ENCODE assay signal across 1 cellular context in the genomic region with DNA sequence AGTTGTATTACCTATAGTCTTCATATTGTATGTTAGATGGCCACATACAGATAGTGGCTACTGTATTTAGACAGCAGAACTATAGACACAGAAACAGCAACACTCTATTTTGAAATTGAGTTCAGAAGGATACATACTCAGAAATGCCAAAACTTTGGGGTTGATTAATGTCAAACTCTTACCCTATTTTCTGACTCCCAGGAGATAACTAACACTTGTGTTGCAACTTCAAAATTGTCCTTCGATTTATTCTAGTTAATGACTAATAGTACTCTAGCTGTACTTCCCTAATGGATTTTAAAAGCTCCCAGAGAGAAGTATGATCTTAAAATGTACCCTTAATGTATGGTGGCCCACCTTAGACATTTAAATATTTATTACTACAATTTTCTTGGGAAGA.
TF ChIP-seq lines count a peak whose summit lies in the region.

No MANE protein-coding gene starts in this region.

TF ChIP-seq in SK-N-SH, 30 proteins besides CTCF, POLR2A, EP300 and RAD21 (continued from another document):
- TF ChIP-seq RXRA (IDR thresholded peaks at IDR 0.05; ENCODE audit: borderline replicate concordance, low read depth) (no peak), GATA2 (CRISPR knock-in tag; IDR thresholded peaks at IDR 0.05) (no peak), RFX5 (IDR thresholded peaks at IDR 0.05; ENCODE audit: low read length) (no peak), YY1 (IDR thresholded peaks at IDR 0.05; ENCODE audit: low read depth) (no peak)
- TF ChIP-seq, protein P1, sequence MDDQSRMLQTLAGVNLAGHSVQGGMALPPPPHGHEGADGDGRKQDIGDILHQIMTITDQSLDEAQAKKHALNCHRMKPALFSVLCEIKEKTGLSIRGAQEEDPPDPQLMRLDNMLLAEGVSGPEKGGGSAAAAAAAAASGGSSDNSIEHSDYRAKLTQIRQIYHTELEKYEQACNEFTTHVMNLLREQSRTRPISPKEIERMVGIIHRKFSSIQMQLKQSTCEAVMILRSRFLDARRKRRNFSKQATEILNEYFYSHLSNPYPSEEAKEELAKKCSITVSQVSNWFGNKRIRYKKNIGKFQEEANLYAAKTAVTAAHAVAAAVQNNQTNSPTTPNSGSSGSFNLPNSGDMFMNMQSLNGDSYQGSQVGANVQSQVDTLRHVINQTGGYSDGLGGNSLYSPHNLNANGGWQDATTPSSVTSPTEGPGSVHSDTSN (IDR thresholded peaks at IDR 0.05), result no peak
